Comparison of ENCODE assay signal across 10 cellular contexts in the genomic region with DNA sequence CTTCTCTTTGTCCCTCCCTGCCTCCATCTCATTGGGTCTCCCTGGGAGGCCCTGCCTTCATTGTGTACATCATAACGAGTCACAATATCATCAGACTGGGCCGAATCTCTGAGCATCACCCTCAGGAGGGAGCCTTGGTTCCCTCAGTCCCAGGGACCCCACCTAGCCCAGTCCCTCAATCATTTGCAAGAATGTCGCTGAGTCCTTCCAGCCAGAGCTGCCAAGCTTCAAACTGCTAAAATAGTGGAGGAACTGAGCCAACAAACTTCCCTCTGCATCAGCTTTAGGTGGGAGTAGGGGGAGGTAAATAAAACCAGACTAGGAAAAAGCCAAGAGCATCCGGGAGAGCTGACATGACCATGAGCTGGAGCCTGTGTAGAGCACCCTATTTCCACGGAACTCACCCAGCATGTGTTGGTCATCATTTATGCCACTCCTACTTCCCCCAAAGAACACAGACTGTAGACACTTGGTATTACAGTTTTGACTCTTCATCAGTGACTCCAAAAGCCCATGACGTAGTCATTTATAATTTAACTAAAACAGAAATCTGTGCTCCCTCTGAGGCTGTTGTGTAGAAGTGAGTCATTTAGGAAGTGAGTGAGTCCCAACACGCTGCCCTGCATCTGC. TPM values are rescaled to one million over a fixed set of nuclear protein-coding genes. Genes with fewer than 3 reads are reported as not detected.
A peak's percentile ranks its signal among the peaks of the same experiment; 100 is the strongest.
DNase-seq lines count a peak whose midpoint lies in the region; ATAC-seq and TF ChIP-seq lines count a peak whose summit lies in the region.
"Had no signal": no experiment of that assay in that cellular context is flagged by ENCODE, and none has a peak within 500 bp of the region (broad histone marks: within the 10 kb centered on the region; RNA-seq: fewer than 3 reads in every experiment).

No MANE protein-coding gene starts in this region.

- no peak overlapping the region for H3K4me2 ChIP-seq in GM23248 (ENCODE audit: unreplicated experiment)
- H3K4me2 ChIP-seq in neuronal stem cell (ENCODE audit: insufficient read depth, low read length, poor library complexity, severe bottlenecking), result no peak overlapping the region

- DNase-seq in GM23248, result peak; percentile 75
- peak; percentile 84 for DNase-seq in M059J (ENCODE audit: low read depth)
- DNase-seq in kidney tubule cell (ENCODE audit: low spot score), result peak; percentile 96
- no peak for DNase-seq in RWPE1 (ENCODE audit: low spot score)
- no peak for DNase-seq in NOMO-1 treated with dmso at 0.1 percent for 144 hours (lab: John Stamatoyannopoulos, UW; ENCODE audit: unreplicated experiment)
- no peak for DNase-seq in neuronal stem cell (ENCODE audit: low spot score)
- no peak for DNase-seq in RPMI8226
- DNase-seq: trophoblast cell had no signal

- no peak overlapping the region for H3K9ac ChIP-seq in GM23248
- no peak overlapping the region for H3K9ac ChIP-seq in neuronal stem cell (ENCODE audit: low read depth, low read length, poor library complexity)

- no peak overlapping the region for H2BK15ac ChIP-seq in neuronal stem cell (ENCODE audit: low read length)

- no peak overlapping the region for H2BK120ac ChIP-seq in neuronal stem cell (ENCODE audit: low read depth, low read length)

- H3K36me3 ChIP-seq in GM23248 (ENCODE audit: low read depth), result no peaks in the 10 kb centered on the region
- H3K36me3 ChIP-seq in neuronal stem cell (replicated peaks in 1 of 2; ENCODE audit: control insufficient read depth in 2 of 2, insufficient read depth in 2 of 2, low read length in 2 of 2), result no peaks in the 10 kb centered on the region

- H3K4ac ChIP-seq in neuronal stem cell (ENCODE audit: low read length), result no peak overlapping the region

- CTCF ChIA-PET in RWPE1 (lab: Yijun Ruan, JAX), result interaction anchor here (0.7 kb wide), 1 partner anchor 78 kb away, joined by 3 read pairs; no protein-coding TSS in a partner anchor

- POLR2A ChIA-PET in RWPE1 (lab: Yijun Ruan, JAX; ENCODE audit: low non-redundant PET), result no interaction called here

- H3K9me2 ChIP-seq in GM23248 (ENCODE audit: insufficient read depth), result no peaks in the 10 kb centered on the region

- H3K14ac ChIP-seq in neuronal stem cell (ENCODE audit: low read length), result no peak overlapping the region

- 21 to 22% methylated on average over 7 of the region's 7 CpGs for WGBS in GM23248 (ENCODE audit: low coverage in 1 of 2, low lambda C conversion rate in 2 of 2, missing lambda C conversion rate in 2 of 2), 2 experiments
- no CpG with 5 or more reads among the region's 7 CpGs for WGBS in neuronal stem cell (ENCODE audit: extremely low coverage in 2 of 2, insufficient read length in 2 of 2, insufficient replicate concordance in 1 of 2), 2 donors

- TF ChIP-seq CTCF in RWPE1 (conservative IDR thresholded peaks at IDR 0.05; ENCODE audit: low read depth), result no peak

- H4K8ac ChIP-seq in neuronal stem cell (ENCODE audit: low read depth, low read length), result no peak overlapping the region

- H2BK5ac ChIP-seq in neuronal stem cell (ENCODE audit: low read length), result no peak overlapping the region

- no peaks in the 10 kb centered on the region for H3K79me2 ChIP-seq in GM23248 (ENCODE audit: insufficient read depth)

- in situ Hi-C loops in GM23248 (cut with MboI), result no loop called here

- no peak overlapping the region for H2AFZ ChIP-seq in GM23248
- H2AFZ ChIP-seq in neuronal stem cell (ENCODE audit: low read length), result no peak overlapping the region

- H3K4me3 ChIP-seq in GM23248 (no peak overlapping the region), neuronal stem cell (ENCODE audit: low read length in 2 of 2) (no peak overlapping the region)
- H3K4me3 ChIP-seq: lung had no signal

- H3K9me3 ChIP-seq in GM23248 (ENCODE audit: low read depth) (no peaks in the 10 kb centered on the region), neuronal stem cell (replicated peaks in 1 of 2; ENCODE audit: control insufficient read depth in 2 of 2, insufficient read depth in 1 of 2, low read depth in 1 of 2, low read length in 2 of 2) (no peaks in the 10 kb centered on the region)

- H4K91ac ChIP-seq in neuronal stem cell (ENCODE audit: low read depth, low read length, poor library complexity), result no peak overlapping the region

- H3K27me3 ChIP-seq in GM23248 (replicated peaks; ENCODE audit: insufficient read depth), result no peaks in the 10 kb centered on the region
- H3K27me3 ChIP-seq in neuronal stem cell (ENCODE audit: control insufficient read depth in 3 of 3, insufficient read depth in 3 of 3, low read depth in 1 of 3, low read length in 3 of 3), result no peaks in the 10 kb centered on the region

- no peaks in the 10 kb centered on the region for H3K79me1 ChIP-seq in neuronal stem cell (ENCODE audit: low read depth, low read length)

- peak overlapping the region; percentile 27; the same call in 1 of the 2 replicates for H3K27ac ChIP-seq in GM23248
- no peak overlapping the region for H3K27ac ChIP-seq in RWPE1
- no peak overlapping the region for H3K27ac ChIP-seq in neuronal stem cell (replicated peaks; ENCODE audit: low read length)

- no peaks in the 10 kb centered on the region for H3F3A ChIP-seq in GM23248 (ENCODE audit: insufficient read depth)

- no peaks in the 10 kb centered on the region; the same call in 1 of the 2 replicates for H4K20me1 ChIP-seq in GM23248 (ENCODE audit: insufficient read depth)

- H3K4me1 ChIP-seq in GM23248 (ENCODE audit: insufficient read depth), result 0 out of 2 replicates have a peak, but pooled peaks cover 6% of the 10 kb centered on the region
- peaks cover 0 to 11% of the 10 kb centered on the region in 2 donors for H3K4me1 ChIP-seq in neuronal stem cell (ENCODE audit: control insufficient read depth in 2 of 2, insufficient read depth in 1 of 2, low read depth in 1 of 2, low read length in 2 of 2)

- H3K23ac ChIP-seq in neuronal stem cell (ENCODE audit: low read depth, low read length, poor library complexity), result no peak overlapping the region

- ATAC-seq in GM18519 (IDR thresholded peaks at IDR 0.05; ENCODE audit: low FRiP score, unreplicated experiment), result peak; percentile 69

- H2BK12ac ChIP-seq in neuronal stem cell (ENCODE audit: low read length), result no peak overlapping the region

- H2AK5ac ChIP-seq in neuronal stem cell (ENCODE audit: low read depth, low read length), result no peak overlapping the region

- H3K18ac ChIP-seq in neuronal stem cell (ENCODE audit: low read length), result no peak overlapping the region

RNA-seq across cellular contexts. Expression of gene IL17A, which starts 28.8 kb away (rescaled TPM):
- not detected in 2 replicates for total RNA-seq in GM23248 (2014; rRNA removed; shearing (Covaris generic))
- polyA plus RNA-seq in GM23248 (2016; fragmentation: Nextera tagmentation; extraction: Ambion mirVana), result not detected in 2 replicates
- not detected in 2 replicates for total RNA-seq in M059J (2014; rRNA removed; shearing (Covaris generic))
- polyA plus RNA-seq in neuronal stem cell (2013, experiment 1 of 2), result not detected
- not detected for polyA plus RNA-seq in neuronal stem cell (2013, experiment 2 of 2)
- total RNA-seq: lung had no signal

Comparison
In these comparisons a context has a peak if more than half of its experiments do, and no peak if none do; other contexts are left out.
1. DNase-seq: peak in GM23248 (single experiment), M059J (single experiment) and kidney tubule cell (single experiment); none in RWPE1 (single experiment), NOMO-1 treated with dmso at 0.1 percent for 144 hours (single experiment), neuronal stem cell (single experiment) and RPMI8226 (single experiment).